ENCODE assay signal across 11 cellular contexts in genomic region chr2:171957061-171957460, GRCh38.
DNase-seq lines count a peak whose midpoint lies in the region; ATAC-seq and TF ChIP-seq lines count a peak whose summit lies in the region.
"Had no signal": no experiment of that assay in that cellular context is flagged by ENCODE, and none has a peak within 500 bp of the region (broad histone marks: within the 10 kb centered on the region; RNA-seq: fewer than 3 reads in every experiment).

No MANE protein-coding gene starts in this region.

- in situ Hi-C loops in ACHN (cut with HindIII; ENCODE audit: low pct_ligation_motif_present, low pct_unique_long_range_greater_than_20kb, low sequenced_read_pairs), result no loop called here

- POLR2A ChIA-PET in HEK293T (lab: Yijun Ruan, JAX), result interaction anchor here (1.4 kb wide), 1 partner anchor 139 kb away, joined by 6 read pairs; no protein-coding TSS in a partner anchor

- CTCF ChIA-PET in HEK293T (lab: Yijun Ruan, JAX), result no interaction called here

- no peak for ATAC-seq in GM18511 (IDR thresholded peaks at IDR 0.05; ENCODE audit: unreplicated experiment)
- ATAC-seq: T-helper 17 cell had no signal

- DNase-seq in ACHN (peak; percentile 45), GM04504 (ENCODE audit: low read depth) (peak; percentile 19), NCI-H748 (lab: John Stamatoyannopoulos, UW; ENCODE audit: unreplicated experiment) (peak; percentile 52), fibroblast of gingiva (ENCODE audit: low read depth) (peak; percentile 6), amniotic stem cell (lab: John Stamatoyannopoulos, UW) (no peak), hippocampal formation (lab: John Stamatoyannopoulos, UW) (no peak), HEK293T (ENCODE audit: extremely low spot score) (no peak)
- DNase-seq: activated naive CD4-positive, alpha-beta T cell; natural killer cell; T-helper 17 cell had no signal

TF ChIP-seq in HEK293T, 16 proteins besides CTCF, POLR2A, EP300 and RAD21:
- TF ChIP-seq SP1 (IDR thresholded peaks at IDR 0.05) (no peak), L3MBTL2 (conservative IDR thresholded peaks at IDR 0.05) (no peak), FOXA1 (IDR thresholded peaks at IDR 0.05) (no peak), ARNT (IDR thresholded peaks at IDR 0.05) (no peak), HDGF (IDR thresholded peaks at IDR 0.05; ENCODE audit: borderline replicate concordance) (no peak)
- TF ChIP-seq, protein P1, sequence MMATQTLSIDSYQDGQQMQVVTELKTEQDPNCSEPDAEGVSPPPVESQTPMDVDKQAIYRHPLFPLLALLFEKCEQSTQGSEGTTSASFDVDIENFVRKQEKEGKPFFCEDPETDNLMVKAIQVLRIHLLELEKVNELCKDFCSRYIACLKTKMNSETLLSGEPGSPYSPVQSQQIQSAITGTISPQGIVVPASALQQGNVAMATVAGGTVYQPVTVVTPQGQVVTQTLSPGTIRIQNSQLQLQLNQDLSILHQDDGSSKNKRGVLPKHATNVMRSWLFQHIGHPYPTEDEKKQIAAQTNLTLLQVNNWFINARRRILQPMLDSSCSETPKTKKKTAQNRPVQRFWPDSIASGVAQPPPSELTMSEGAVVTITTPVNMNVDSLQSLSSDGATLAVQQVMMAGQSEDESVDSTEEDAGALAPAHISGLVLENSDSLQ (IDR thresholded peaks at IDR 0.05), result no peak

Comparison
In these comparisons a context has a peak if more than half of its experiments do, and no peak if none do; other contexts are left out.
1. DNase-seq: peak in ACHN (single experiment), GM04504 (single experiment), NCI-H748 (single experiment) and fibroblast of gingiva (single experiment); none in amniotic stem cell (single experiment), hippocampal formation (0 of 2) and HEK293T (single experiment).